In the genomic region with DNA sequence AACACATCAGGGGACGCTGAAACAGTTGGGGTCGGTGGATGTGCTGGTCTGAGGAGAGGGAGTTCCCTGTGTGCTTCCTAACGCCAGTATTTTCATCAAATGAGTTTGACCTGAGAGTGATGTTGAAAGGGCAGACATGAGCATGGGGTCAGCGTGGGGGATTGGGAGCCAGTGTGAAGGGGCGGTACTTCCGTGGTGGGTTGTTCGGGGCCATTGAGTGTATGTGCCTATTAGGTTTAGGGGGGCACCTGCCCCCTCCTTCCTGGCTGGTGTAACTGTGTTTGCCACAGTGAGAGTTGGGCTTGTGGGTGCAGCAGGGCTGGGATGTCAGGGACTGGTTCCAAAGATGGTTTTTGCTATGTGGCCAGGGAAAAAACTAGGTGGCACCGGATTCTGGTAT, we compare ENCODE assay signal across 1 cellular context.
TF ChIP-seq lines count a peak whose summit lies in the region.

No MANE protein-coding gene starts in this region.

TF ChIP-seq in H1, 55 proteins besides CTCF, POLR2A, EP300 and RAD21:
- TF ChIP-seq POLR2AphosphoS5 (IDR thresholded peaks at IDR 0.05; ENCODE audit: low read depth, low read length) (no peak), RBBP5 (IDR thresholded peaks at IDR 0.05; ENCODE audit: borderline replicate concordance, low read depth, low read length) (0 out of 2 replicates have a peak, but pooled peaks have one; percentile 13)
